In the genomic region with DNA sequence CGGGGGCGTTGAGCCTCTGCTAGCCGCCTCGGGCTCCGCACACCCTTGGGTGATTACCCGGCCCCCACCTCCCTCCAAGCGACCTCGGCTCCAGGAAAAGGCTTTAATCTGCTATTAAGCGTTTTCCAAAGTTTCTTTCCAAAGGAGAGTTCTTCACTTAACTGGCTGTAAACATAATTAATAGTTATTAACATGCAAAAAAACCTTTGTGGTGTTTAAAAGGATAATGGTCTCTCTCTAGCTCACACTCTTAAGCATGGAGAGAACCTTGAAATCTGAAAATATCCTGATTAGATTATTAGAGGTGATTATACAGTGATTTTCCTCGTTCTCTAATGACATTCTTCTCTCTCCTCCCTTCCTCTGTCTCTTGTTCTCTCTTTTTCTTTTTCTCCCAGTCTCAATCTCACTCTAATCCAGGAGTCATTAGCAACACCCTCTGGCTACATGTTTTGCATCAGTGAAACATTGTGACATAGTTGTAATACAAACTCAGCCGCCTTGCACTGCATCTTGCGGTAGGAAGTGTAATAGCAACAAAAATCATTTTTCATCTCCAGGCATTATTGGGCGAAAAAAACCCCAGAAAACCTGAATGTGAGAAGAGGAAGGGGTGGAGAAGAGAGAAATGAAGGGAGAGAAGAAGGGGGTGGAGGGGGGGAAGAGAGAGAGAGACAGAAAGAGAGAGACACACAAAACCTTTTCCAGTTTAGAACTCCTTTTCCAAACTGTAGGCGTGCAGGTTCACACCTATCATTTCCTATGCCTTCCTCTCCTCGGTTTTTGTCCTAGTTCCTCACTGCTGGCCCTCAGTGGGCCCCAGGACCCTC, we compare ENCODE assay signal across 7 cellular contexts. TPM values are rescaled to one million over a fixed set of nuclear protein-coding genes. Genes with fewer than 3 reads are reported as not detected.
DNase-seq lines count a peak whose midpoint lies in the region; ATAC-seq, FAIRE-seq and TF ChIP-seq lines count a peak whose summit lies in the region.

No MANE protein-coding gene starts in this region.

- DNase-seq in LHCN-M2 (ENCODE audit: low read depth) (peak; percentile 84), body of pancreas (no peak), transverse colon (no peak), HTR-8/SVneo (ENCODE audit: insufficient read length, low spot score) (no peak), occipital lobe (lab: John Stamatoyannopoulos, UW) (no peak)
- no peak for DNase-seq in activated naive CD4-positive, alpha-beta T cell (lab: John Stamatoyannopoulos, UW)

- in situ Hi-C loops in transverse colon (cut with MboI; ENCODE audit: low pct_ligation_motif_present in 1 of 4, low pct_unique_long_range_greater_than_20kb in 1 of 4, low sequenced_read_pairs in 3 of 4), result loop anchor here in 2 of 4 donors (25.0 kb wide), 3 partner anchors 532 to 1407 kb away; no protein-coding TSS in a partner anchor

- H3K4me1 ChIP-seq in body of pancreas (peaks cover 33% of the 10 kb centered on the region), transverse colon (peaks cover 0 to 40% (median 18%) of the 10 kb centered on the region in 4 donors)

- WGBS in body of pancreas, 2 donors, result 27 to 35% methylated on average over 15 of the region's 15 CpGs
- WGBS in transverse colon (ENCODE audit: low coverage in 1 of 2), 2 donors, result 18 to 32% methylated on average over 6 to 15 of the region's 15 CpGs

- no peaks in the 10 kb centered on the region for H3K36me3 ChIP-seq in body of pancreas (replicated peaks in 1 of 2; ENCODE audit: insufficient read depth in 1 of 2, low read depth in 2 of 2)
- H3K36me3 ChIP-seq in transverse colon, result no peaks in the 10 kb centered on the region

- no peak for TF ChIP-seq EP300 in transverse colon (IDR thresholded peaks at IDR 0.05; ENCODE audit: low read depth)

- intact Hi-C loops in body of pancreas (cut with DNase I) (no loop called here), transverse colon (cut with DNase I; ENCODE audit: low total_unique reads) (no loop called here)

- no peak for ATAC-seq in body of pancreas

- TF ChIP-seq CTCF in body of pancreas (IDR thresholded peaks at IDR 0.05), result peak in 6 of 7 experiments; percentile 7 to 34 (median 26)
- peak; percentile 33 to 57 (median 40) for TF ChIP-seq CTCF in transverse colon (IDR thresholded peaks at IDR 0.05)

- H3K9me3 ChIP-seq in body of pancreas (no peaks in the 10 kb centered on the region), transverse colon (no peaks in the 10 kb centered on the region)

- TF ChIP-seq POLR2A in body of pancreas (IDR thresholded peaks at IDR 0.05) (peak in 1 of 3 donors; percentile 18), transverse colon (IDR thresholded peaks at IDR 0.05) (no peak)

- H3K27me3 ChIP-seq in body of pancreas (peaks cover 5 to 14% of the 10 kb centered on the region in 2 donors), layer of hippocampus (ENCODE audit: control insufficient read depth, insufficient read depth, low read length) (peaks cover 21% of the 10 kb centered on the region), transverse colon (peaks cover 75% of the 10 kb centered on the region)

- no peak for FAIRE-seq in HTR-8/SVneo (lab: Jason Lieb, UNC)

- H3K4me3 ChIP-seq in body of pancreas (peak overlapping the region in 1 of 2 donors; percentile 24), transverse colon (peak overlapping the region; percentile 13 to 55 (median 40))

- peak overlapping the region in 2 of 4 donors; percentile 48 to 66 for H3K27ac ChIP-seq in body of pancreas
- peak overlapping the region; percentile 82 for H3K27ac ChIP-seq in layer of hippocampus (ENCODE audit: low read depth, low read length)
- peak overlapping the region; percentile 77 to 97 (median 90) for H3K27ac ChIP-seq in transverse colon

RNA-seq across cellular contexts. Expression of gene NR2F2, which starts 24.4 kb away (rescaled TPM):
- total RNA-seq in LHCN-M2 (2014; rRNA removed) (8.5 and 11.6 TPM in 2 replicates), body of pancreas (10 to 100 TPM; 12.9 to 13.5 TPM), transverse colon (10 to 100 TPM; 11.3 to 29.5 (median 18.4) TPM), occipital lobe (4.1 TPM)
- polyA plus RNA-seq in LHCN-M2 (2012), result 34.8 TPM
